In the genomic region with DNA sequence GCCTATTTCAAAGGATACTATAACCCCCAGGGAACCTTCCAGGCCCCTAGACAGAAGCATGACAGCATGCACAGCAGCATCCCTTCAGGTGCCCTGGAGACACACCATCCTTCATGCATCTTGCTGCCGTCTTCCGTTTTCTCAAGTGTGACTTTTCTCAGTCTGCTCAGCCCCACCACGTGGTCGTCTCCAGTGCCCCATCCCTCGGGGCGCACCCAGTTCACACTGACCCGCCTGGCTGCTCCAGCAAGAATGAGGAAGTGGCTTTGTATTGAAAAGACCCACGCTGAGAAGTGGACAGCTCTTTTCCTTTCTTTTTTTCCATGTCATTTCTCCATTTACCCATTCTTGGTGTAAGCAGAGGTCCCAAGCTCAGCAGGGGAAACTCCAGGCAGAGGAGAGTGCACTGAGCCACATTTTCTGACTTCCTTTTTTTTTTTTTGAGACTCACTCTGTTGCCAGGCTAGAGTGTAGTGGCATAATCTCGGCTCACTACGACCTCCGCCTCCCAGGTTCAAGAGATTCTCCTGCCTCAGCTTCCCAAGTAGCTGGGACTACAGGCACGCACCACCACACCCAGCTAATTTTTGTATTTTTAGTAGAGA, we compare ENCODE assay signal across 9 cellular contexts. TPM values are rescaled to one million over a fixed set of nuclear protein-coding genes. Genes with fewer than 3 reads are reported as not detected.
DNase-seq lines count a peak whose midpoint lies in the region; ATAC-seq, FAIRE-seq and TF ChIP-seq lines count a peak whose summit lies in the region.
"Had no signal": no experiment of that assay in that cellular context is flagged by ENCODE, and none has a peak within 500 bp of the region (broad histone marks: within the 10 kb centered on the region; RNA-seq: fewer than 3 reads in every experiment).

No MANE protein-coding gene starts in this region.

- no peaks in the 10 kb centered on the region for H3K79me2 ChIP-seq in HepG2 (ENCODE audit: insufficient read depth, low read length)

- no peak for TF ChIP-seq RAD21 in HepG2 (CRISPR knock-in tag; IDR thresholded peaks at IDR 0.05)

- peaks cover 2% of the 10 kb centered on the region for H3K27me3 Mint-ChIP-seq in activated naive CD8-positive, alpha-beta T cell treated with anti-CD3 and anti-CD28 coated beads, Interleukin-2, amount 10 ng/mL, durations not matched to agents 7 days and 5 days
- H3K27me3 Mint-ChIP-seq: activated naive CD4-positive, alpha-beta T cell treated with anti-CD3 and anti-CD28 coated beads, Interleukin-2, amount 50 U/mL, for 24 hours had no signal

- WGBS in HepG2 (ENCODE audit: low lambda C conversion rate), result 28% methylated on average over 12 of the region's 12 CpGs

- peaks cover 2 to 10% of the 10 kb centered on the region in 2 experiments; a peak in 3 of 5 replicates for H3K36me3 ChIP-seq in HepG2 (replicated peaks in 1 of 2; ENCODE audit: control insufficient read depth in 1 of 2, insufficient read depth in 2 of 2, low read length in 2 of 2)

- H3K4me1 Mint-ChIP-seq in activated naive CD8-positive, alpha-beta T cell treated with anti-CD3 and anti-CD28 coated beads, Interleukin-2, amount 10 ng/mL, durations not matched to agents 7 days and 5 days, result peaks cover 19% of the 10 kb centered on the region

- ATAC-seq in HG03342 (IDR thresholded peaks at IDR 0.05; ENCODE audit: unreplicated experiment) (peak; percentile 59), HepG2 (peak; percentile 21), GM18505 (IDR thresholded peaks at IDR 0.05; ENCODE audit: unreplicated experiment) (no peak), HG02852 (IDR thresholded peaks at IDR 0.05; ENCODE audit: unreplicated experiment) (no peak)
- ATAC-seq in activated naive CD8-positive, alpha-beta T cell treated with anti-CD3 and anti-CD28 coated beads, Interleukin-2, amount 10 ng/mL, durations not matched to agents 7 days and 5 days (ENCODE audit: low read depth), result peak; percentile 43

- 0 out of 2 replicates have a peak overlapping the region, but pooled peaks have one; percentile 20 for H3K4me2 ChIP-seq in HepG2 (ENCODE audit: low read depth, low read length)

- no peak for TF ChIP-seq CTCF in HepG2 (CRISPR knock-in tag; IDR thresholded peaks at IDR 0.05)

- intact Hi-C loops in HepG2 (cut with micrococcal nuclease; ENCODE audit: unreplicated experiment), result loop anchor here (1.0 kb wide), 1 partner anchor 29 kb away; no protein-coding TSS in a partner anchor

- no peak overlapping the region for H3K9ac ChIP-seq in HepG2 (ENCODE audit: insufficient read depth, low read depth, low read length)

- no peaks in the 10 kb centered on the region for H3K9me3 ChIP-seq in HepG2 (ENCODE audit: low read length)

- no peak overlapping the region for H3K27ac Mint-ChIP-seq in activated naive CD8-positive, alpha-beta T cell treated with anti-CD3 and anti-CD28 coated beads, Interleukin-2, amount 10 ng/mL, durations not matched to agents 7 days and 5 days
- H3K27ac Mint-ChIP-seq: activated naive CD4-positive, alpha-beta T cell treated with anti-CD3 and anti-CD28 coated beads, Interleukin-2, amount 50 U/mL, for 24 hours had no signal

- peak; percentile 90 for DNase-seq in EH (ENCODE audit: low read depth)
- DNase-seq in activated naive CD8-positive, alpha-beta T cell treated with anti-CD3 and anti-CD28 coated beads, Interleukin-2, amount 10 ng/mL, durations not matched to agents 7 days and 5 days, result no peak
- no peak for DNase-seq in HepG2 (ENCODE audit: low spot score)
- no peak for DNase-seq in G401 (ENCODE audit: low spot score)
- no peak for DNase-seq in activated CD4-positive, CD25-positive, alpha-beta regulatory T cell (lab: John Stamatoyannopoulos, UW)

- CTCF ChIA-PET in HepG2 (lab: Yijun Ruan, JAX; ENCODE audit: low intra/inter-chr PET ratio, low total read pairs), result interaction anchor here (2.8 kb wide), 1 partner anchor 29 kb away, joined by 13 read pairs; no protein-coding TSS in a partner anchor

- no peak overlapping the region for H2AFZ ChIP-seq in HepG2 (ENCODE audit: low read length)

- peaks cover 7% of the 10 kb centered on the region; the same call in 1 of the 2 replicates for H3K4me1 ChIP-seq in HepG2 (ENCODE audit: insufficient read depth, low read length)

- no peaks in the 10 kb centered on the region for H3K9me3 Mint-ChIP-seq in activated naive CD8-positive, alpha-beta T cell treated with anti-CD3 and anti-CD28 coated beads, Interleukin-2, amount 10 ng/mL, durations not matched to agents 7 days and 5 days
- H3K9me3 Mint-ChIP-seq: activated naive CD4-positive, alpha-beta T cell treated with anti-CD3 and anti-CD28 coated beads, Interleukin-2, amount 50 U/mL, for 24 hours had no signal

- H3K36me3 Mint-ChIP-seq in activated naive CD8-positive, alpha-beta T cell treated with anti-CD3 and anti-CD28 coated beads, Interleukin-2, amount 10 ng/mL, durations not matched to agents 7 days and 5 days, result peaks cover 3% of the 10 kb centered on the region

- H3K4me3 ChIP-seq in HepG2 (replicated peaks in 1 of 3; ENCODE audit: insufficient read depth in 1 of 3, low read depth in 2 of 3, low read length in 3 of 3), result no peak overlapping the region

- H4K20me1 ChIP-seq in HepG2 (ENCODE audit: insufficient read depth, low read length), result no peaks in the 10 kb centered on the region

- no peak for FAIRE-seq in HepG2 (lab: Jason Lieb, UNC)

- TF ChIP-seq POLR2A in HepG2 (IDR thresholded peaks at IDR 0.05; ENCODE audit: insufficient read depth in 1 of 2, low read depth in 2 of 2, low read length in 2 of 2) (no peak), GM18505 (IDR thresholded peaks at IDR 0.05; ENCODE audit: borderline replicate concordance, extremely low read depth, insufficient read depth, insufficient read length) (no peak)

- in situ Hi-C loops in HepG2 (cut with HindIII; ENCODE audit: extremely low pct_ligation_motif_present, low pct_unique_long_range_greater_than_20kb), result loop anchor here (5.0 kb wide), 1 partner anchor 34 kb away; no protein-coding TSS in a partner anchor
- in situ Hi-C loops in G401 (cut with HindIII; ENCODE audit: low sequenced_read_pairs), result no loop called here

- H3K4me3 Mint-ChIP-seq in activated naive CD8-positive, alpha-beta T cell treated with anti-CD3 and anti-CD28 coated beads, Interleukin-2, amount 10 ng/mL, durations not matched to agents 7 days and 5 days, result no peak overlapping the region
- H3K4me3 Mint-ChIP-seq: activated naive CD4-positive, alpha-beta T cell treated with anti-CD3 and anti-CD28 coated beads, Interleukin-2, amount 50 U/mL, for 24 hours had no signal

- TF ChIP-seq EP300 in HepG2 (IDR thresholded peaks at IDR 0.05; ENCODE audit: low read depth in 2 of 2, low read length in 2 of 2) (no peak), HepG2 (CRISPR knock-in tag; IDR thresholded peaks at IDR 0.05; ENCODE audit: borderline replicate concordance) (no peak)

- H3K27ac ChIP-seq in HepG2 (ENCODE audit: extremely low read length, insufficient read depth, low read length), result no peak overlapping the region

- no peaks in the 10 kb centered on the region for H3K27me3 ChIP-seq in HepG2 (ENCODE audit: control insufficient read depth in 1 of 2, insufficient read depth in 2 of 2, low read length in 2 of 2)

- no TSS peak for BruUV-seq in HepG2 (replicated peaks; lab: Mats Ljungman, UMichigan)

- POLR2A ChIA-PET in activated naive CD8-positive, alpha-beta T cell treated with anti-CD3 and anti-CD28 coated beads, Interleukin-2, amount 10 ng/mL, durations not matched to agents 7 days and 5 days (lab: Charles Lee), result interaction anchor here (0.7 kb wide), 1 partner anchor 9 kb away, joined by 3 read pairs; no protein-coding TSS in a partner anchor
- POLR2A ChIA-PET in HepG2 (lab: Yijun Ruan, JAX), result interaction anchor here (1.0 to 1.9 kb wide), 2 partner anchors 12 to 14 kb away, joined by 3 to 5 read pairs; a partner anchor contains a TSS

RNA-seq across cellular contexts. Expression of a gene that starts 14.5 kb away (rescaled TPM):
- total RNA-seq in activated naive CD8-positive, alpha-beta T cell treated with anti-CD3 and anti-CD28 coated beads, Interleukin-2, amount 10 ng/mL, durations not matched to agents 7 days and 5 days, result 10 to 100 TPM; 15.7 to 17.8 TPM
- total RNA-seq in HepG2 (2016; rRNA removed; fragmentation: Illumina TruSeq; extraction: Trizol), result 31.3 and 83.8 TPM in 2 replicates
- 10.9 and 11.9 TPM in 2 replicates for total RNA-seq in HepG2 (2016; cell fraction: cytosol; rRNA removed; fragmentation: Illumina TruSeq; extraction: Trizol; ENCODE audit: low read depth)
- total RNA-seq in HepG2 (2016; cell fraction: insoluble cytoplasmic fraction; rRNA removed; fragmentation: Illumina TruSeq; extraction: Trizol), result 27.2 and 84.9 TPM in 2 replicates
- total RNA-seq in HepG2 (2016; cell fraction: membrane; rRNA removed; fragmentation: Illumina TruSeq; extraction: Trizol), result 21.3 and 21.4 TPM in 2 replicates
- 63.4 and 80.5 TPM in 2 replicates for total RNA-seq in HepG2 (2016; cell fraction: nucleus; rRNA removed; fragmentation: Illumina TruSeq; extraction: Trizol)
- 83.6 and 101 TPM in 2 replicates for polyA plus RNA-seq in HepG2 (2011; rRNA removed)
- polyA plus RNA-seq in HepG2 (2011; cell fraction: cytosol; rRNA removed), result 50.5 and 96.5 TPM in 2 replicates
- polyA plus RNA-seq in HepG2 (2011; cell fraction: nucleus; rRNA removed), result 91.5 and 110 TPM in 2 replicates
- polyA plus RNA-seq in HepG2 (2012), result 46.1 and 57.3 TPM in 2 replicates
- 8.9 and 11.1 TPM in 2 replicates for polyA plus RNA-seq in HepG2 (2016; cell fraction: cytosol; fragmentation: Illumina TruSeq; extraction: Trizol; ENCODE audit: low read depth)
- polyA plus RNA-seq in HepG2 (2016; cell fraction: insoluble cytoplasmic fraction; fragmentation: Illumina TruSeq; extraction: Trizol; ENCODE audit: low read depth), result 30.8 and 35.3 TPM in 2 replicates
- 15.5 and 16.1 TPM in 2 replicates for polyA plus RNA-seq in HepG2 (2016; cell fraction: membrane; fragmentation: Illumina TruSeq; extraction: Trizol; ENCODE audit: low read depth)
- polyA plus RNA-seq in HepG2 (2016; cell fraction: nucleus; fragmentation: Illumina TruSeq; extraction: Trizol; ENCODE audit: insufficient read depth, low read depth), result 114 and 127 TPM in 2 replicates
- 129 and 168 TPM in 2 replicates for polyA minus RNA-seq in HepG2 (2011; rRNA and poly(A)+ RNA removed; ENCODE audit: low replicate concordance)
- polyA minus RNA-seq in HepG2 (2011; cell fraction: cytosol; rRNA and poly(A)+ RNA removed), result 52.3 and 73.2 TPM in 2 replicates
- 20.1 and 27.8 TPM in 2 replicates for polyA minus RNA-seq in HepG2 (2011; cell fraction: nucleus; rRNA and poly(A)+ RNA removed)
- total RNA-seq in G401 (2014; rRNA removed; shearing (Covaris generic)), result 721 and 818 TPM in 2 replicates

RNA-seq across cellular contexts. Expression of a gene that starts 50.8 kb away (rescaled TPM):
- 10 to 100 TPM; 35.7 to 38.4 TPM for total RNA-seq in activated naive CD8-positive, alpha-beta T cell treated with anti-CD3 and anti-CD28 coated beads, Interleukin-2, amount 10 ng/mL, durations not matched to agents 7 days and 5 days
- total RNA-seq in HepG2 (2016; rRNA removed; fragmentation: Illumina TruSeq; extraction: Trizol), result 35.8 and 67.5 TPM in 2 replicates
- total RNA-seq in HepG2 (2016; cell fraction: cytosol; rRNA removed; fragmentation: Illumina TruSeq; extraction: Trizol; ENCODE audit: low read depth), result 24.1 and 26.9 TPM in 2 replicates
- 31.0 and 63.9 TPM in 2 replicates for total RNA-seq in HepG2 (2016; cell fraction: insoluble cytoplasmic fraction; rRNA removed; fragmentation: Illumina TruSeq; extraction: Trizol)
- 48.4 and 52.8 TPM in 2 replicates for total RNA-seq in HepG2 (2016; cell fraction: membrane; rRNA removed; fragmentation: Illumina TruSeq; extraction: Trizol)
- 82.9 and 86.5 TPM in 2 replicates for total RNA-seq in HepG2 (2016; cell fraction: nucleus; rRNA removed; fragmentation: Illumina TruSeq; extraction: Trizol)
- polyA plus RNA-seq in HepG2 (2011; rRNA removed), result 55.0 and 55.2 TPM in 2 replicates
- polyA plus RNA-seq in HepG2 (2011; cell fraction: cytosol; rRNA removed), result 19.4 and 33.8 TPM in 2 replicates
- polyA plus RNA-seq in HepG2 (2011; cell fraction: nucleus; rRNA removed), result 229 and 337 TPM in 2 replicates
- 36.3 and 37.7 TPM in 2 replicates for polyA plus RNA-seq in HepG2 (2012)
- polyA plus RNA-seq in HepG2 (2016; cell fraction: cytosol; fragmentation: Illumina TruSeq; extraction: Trizol; ENCODE audit: low read depth), result 14.1 and 14.2 TPM in 2 replicates
- polyA plus RNA-seq in HepG2 (2016; cell fraction: insoluble cytoplasmic fraction; fragmentation: Illumina TruSeq; extraction: Trizol; ENCODE audit: low read depth), result 33.8 and 39.1 TPM in 2 replicates
- 33.4 and 35.7 TPM in 2 replicates for polyA plus RNA-seq in HepG2 (2016; cell fraction: membrane; fragmentation: Illumina TruSeq; extraction: Trizol; ENCODE audit: low read depth)
- polyA plus RNA-seq in HepG2 (2016; cell fraction: nucleus; fragmentation: Illumina TruSeq; extraction: Trizol; ENCODE audit: insufficient read depth, low read depth), result 217 and 242 TPM in 2 replicates
- polyA minus RNA-seq in HepG2 (2011; rRNA and poly(A)+ RNA removed; ENCODE audit: low replicate concordance), result 39.6 and 88.9 TPM in 2 replicates
- polyA minus RNA-seq in HepG2 (2011; cell fraction: cytosol; rRNA and poly(A)+ RNA removed), result 23.0 and 24.3 TPM in 2 replicates
- 51.5 and 67.3 TPM in 2 replicates for polyA minus RNA-seq in HepG2 (2011; cell fraction: nucleus; rRNA and poly(A)+ RNA removed)
- 4.6 and 10.8 TPM in 2 replicates for total RNA-seq in G401 (2014; rRNA removed; shearing (Covaris generic))

Comparison
In these comparisons a context has a peak if more than half of its experiments do, and no peak if none do; other contexts are left out.
1. ATAC-seq: peak in HG03342 (single experiment), activated naive CD8-positive, alpha-beta T cell treated with anti-CD3 and anti-CD28 coated beads, Interleukin-2, amount 10 ng/mL, durations not matched to agents 7 days and 5 days (single experiment) and HepG2 (single experiment); none in GM18505 (single experiment) and HG02852 (single experiment).